8 cellular contexts compared by ENCODE assay signal in the genomic region with DNA sequence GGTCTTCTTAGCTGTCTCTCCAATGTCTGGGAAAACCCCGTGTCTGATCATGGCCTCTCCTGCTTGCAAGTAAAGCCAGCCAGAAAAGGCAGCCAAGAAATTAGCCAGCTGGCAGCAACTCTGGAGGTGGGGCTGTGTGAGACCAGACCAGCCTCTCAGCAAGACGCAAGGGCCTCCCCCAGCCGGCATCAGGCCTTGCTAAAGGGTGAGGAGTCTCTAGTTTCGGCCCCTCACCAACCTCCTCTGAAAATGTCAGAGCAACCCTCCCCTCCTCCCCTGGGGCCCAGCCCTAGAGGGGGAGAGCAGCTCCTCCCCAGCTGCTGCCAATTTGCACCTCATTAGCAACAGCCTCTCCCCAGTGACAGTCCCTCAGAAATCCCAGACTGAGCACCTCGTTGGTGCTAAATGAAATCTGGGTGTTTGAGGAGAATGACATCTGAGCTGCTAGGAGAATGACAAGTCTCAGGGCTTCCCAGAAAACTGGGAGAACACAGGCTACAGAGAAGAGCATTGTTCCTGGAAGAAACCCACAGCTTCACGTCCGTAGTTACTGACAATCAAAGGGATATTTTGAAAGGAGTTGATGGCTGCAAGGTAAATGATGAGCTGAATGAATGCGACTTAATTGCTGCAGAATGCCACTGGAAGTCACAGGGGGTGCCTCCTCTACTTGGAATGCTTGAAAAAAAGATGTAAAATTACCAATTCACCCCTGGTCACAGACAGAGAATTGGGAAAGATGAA.
DNase-seq lines count a peak whose midpoint lies in the region; ATAC-seq and TF ChIP-seq lines count a peak whose summit lies in the region.

No MANE protein-coding gene starts in this region.

- TF ChIP-seq CTCF in GM13977 (IDR thresholded peaks at IDR 0.05; ENCODE audit: extremely low read depth, insufficient read depth, missing control alignments) = no peak

- DNase-seq in GM13977 (ENCODE audit: low spot score) = peak; percentile 31
- peak; percentile 87 for DNase-seq in astrocyte of the hippocampus (ENCODE audit: low read depth, low spot score)
- DNase-seq in left kidney (ENCODE audit: low read depth, low spot score) = peak; percentile 76
- DNase-seq in NCI-H748 (lab: John Stamatoyannopoulos, UW; ENCODE audit: unreplicated experiment) = no peak
- no peak for DNase-seq in SIG-M5 treated with dmso at 0.1 percent for 504 hours (lab: John Stamatoyannopoulos, UW; ENCODE audit: unreplicated experiment)

- peak; percentile 76 for ATAC-seq in HG03354 (IDR thresholded peaks at IDR 0.05; ENCODE audit: poor library complexity, severe bottlenecking, unreplicated experiment)
- ATAC-seq in GM19035 (IDR thresholded peaks at IDR 0.05; ENCODE audit: unreplicated experiment) = no peak
- ATAC-seq in HG03457 (IDR thresholded peaks at IDR 0.05; ENCODE audit: unreplicated experiment) = no peak

- in situ Hi-C loops in GM13977 (cut with MboI; ENCODE audit: low pct_unique_long_range_greater_than_20kb, low sequenced_read_pairs, unreplicated experiment) = no loop called here

Comparison
In these comparisons a context has a peak if more than half of its experiments do, and no peak if none do; other contexts are left out.
1. DNase-seq: peak in GM13977 (single experiment), astrocyte of the hippocampus (single experiment) and left kidney (single experiment); none in NCI-H748 (single experiment) and SIG-M5 treated with dmso at 0.1 percent for 504 hours (single experiment).